16 cellular contexts compared by ENCODE assay signal in the genomic region with DNA sequence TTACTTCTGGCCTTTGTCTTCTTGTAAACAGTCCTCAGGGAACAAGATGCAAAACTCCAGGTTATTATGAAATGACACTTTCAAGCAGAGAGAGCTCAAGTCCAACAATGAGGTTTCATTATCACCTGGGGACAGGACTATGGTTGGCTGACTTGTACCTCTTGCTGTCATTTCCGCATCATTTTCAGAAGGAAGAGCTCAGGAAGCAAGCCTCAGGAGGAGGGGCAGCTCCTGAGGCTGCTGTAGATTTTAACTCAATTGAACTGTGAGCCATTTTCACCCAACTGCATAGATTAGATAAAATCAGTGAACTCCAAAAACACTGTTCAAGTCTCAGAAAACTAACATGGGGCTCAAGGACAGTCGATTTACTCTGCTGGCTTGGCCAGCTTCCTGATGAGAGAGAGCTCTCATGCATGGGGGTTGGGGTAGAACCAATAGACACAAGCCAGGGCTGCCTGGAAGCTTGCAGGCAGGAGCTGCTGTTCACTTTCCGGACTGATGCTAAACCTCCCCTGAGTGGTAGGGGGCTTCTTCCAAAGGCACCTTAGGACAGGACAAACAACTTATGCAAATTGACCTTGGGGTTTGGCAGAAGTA. TPM values are rescaled to one million over a fixed set of nuclear protein-coding genes. Genes with fewer than 3 reads are reported as not detected.
DNase-seq lines count a peak whose midpoint lies in the region; ATAC-seq, FAIRE-seq and TF ChIP-seq lines count a peak whose summit lies in the region.
"Had no signal": no experiment of that assay in that cellular context is flagged by ENCODE, and none has a peak within 500 bp of the region (broad histone marks: within the 10 kb centered on the region; RNA-seq: fewer than 3 reads in every experiment).

No MANE protein-coding gene starts in this region.

- H3K79me2 ChIP-seq in astrocyte (ENCODE audit: insufficient read depth, low read length) = no peaks in the 10 kb centered on the region

- POLR2A ChIA-PET in CD8-positive, alpha-beta T cell (lab: Charles Lee) = no interaction called here

- DNase-seq in astrocyte (ENCODE audit: low read depth) (no peak), KBM-7 (no peak), mucosa of gallbladder (ENCODE audit: low spot score) (no peak)
- DNase-seq in stimulated activated naive CD4-positive, alpha-beta T cell (lab: John Stamatoyannopoulos, UW) = no peak
- no peak for DNase-seq in CD8-positive, alpha-beta T cell
- DNase-seq: activated naive CD8-positive, alpha-beta T cell treated with anti-CD3 and anti-CD28 coated beads, Interleukin-2, amount 50 U/mL, for 24 hours; NCI-H524 treated with DMSO at 0.1 percent for 48 hours; SIG-M5; stimulated activated naive CD8-positive, alpha-beta T cell treated with anti-CD3 and anti-CD28 coated beads, Interleukin-15, Interleukin-2, amounts not matched to agents 100 U/mL and 50 U/mL, for 24 hours had no signal

- intact Hi-C loops in CD8-positive, alpha-beta T cell (cut with DNase I, micrococcal nuclease) = no loop called here

- H3K27ac Mint-ChIP-seq in astrocyte (ENCODE audit: unreplicated experiment) = no peak overlapping the region
- no peak overlapping the region for H3K27ac Mint-ChIP-seq in CD8-positive, alpha-beta T cell
- H3K27ac Mint-ChIP-seq: activated naive CD8-positive, alpha-beta T cell treated with anti-CD3 and anti-CD28 coated beads, Interleukin-2, amount 50 U/mL, for 24 hours had no signal

- no peaks in the 10 kb centered on the region for H3K36me3 ChIP-seq in astrocyte (ENCODE audit: insufficient read depth, low read length)
- no peaks in the 10 kb centered on the region for H3K36me3 ChIP-seq in CD8-positive, alpha-beta T cell (ENCODE audit: insufficient read depth, low read length)

- H3K4me3 Mint-ChIP-seq in astrocyte (ENCODE audit: unreplicated experiment) = no peak overlapping the region
- no peak overlapping the region for H3K4me3 Mint-ChIP-seq in CD8-positive, alpha-beta T cell
- H3K4me3 Mint-ChIP-seq: activated naive CD8-positive, alpha-beta T cell treated with anti-CD3 and anti-CD28 coated beads, Interleukin-2, amount 50 U/mL, for 24 hours had no signal

- no peak overlapping the region for H3K27ac ChIP-seq in astrocyte (ENCODE audit: low read depth, low read length)
- no peak overlapping the region for H3K27ac ChIP-seq in CD8-positive, alpha-beta T cell (ENCODE audit: low read depth, low read length)
- H3K27ac ChIP-seq: coronary artery had no signal

- H3K4me1 ChIP-seq in astrocyte (ENCODE audit: insufficient read depth, low read length) = no peaks in the 10 kb centered on the region
- H3K4me1 ChIP-seq in CD8-positive, alpha-beta T cell (ENCODE audit: insufficient read depth, low read length) = no peaks in the 10 kb centered on the region

- no peaks in the 10 kb centered on the region for H3K4me1 Mint-ChIP-seq in astrocyte (ENCODE audit: low read depth, unreplicated experiment)
- no peaks in the 10 kb centered on the region for H3K4me1 Mint-ChIP-seq in CD8-positive, alpha-beta T cell (ENCODE audit: low read depth)

- peak; percentile 39 for FAIRE-seq in astrocyte (lab: Jason Lieb, UNC)

- no peaks in the 10 kb centered on the region for H3K9me3 ChIP-seq in astrocyte (ENCODE audit: insufficient read depth, low read depth, low read length)
- H3K9me3 ChIP-seq in CD8-positive, alpha-beta T cell (ENCODE audit: low read length) = no peaks in the 10 kb centered on the region

- H3K9me3 Mint-ChIP-seq in astrocyte (ENCODE audit: unreplicated experiment) = no peaks in the 10 kb centered on the region
- no peaks in the 10 kb centered on the region for H3K9me3 Mint-ChIP-seq in CD8-positive, alpha-beta T cell
- H3K9me3 Mint-ChIP-seq: activated naive CD8-positive, alpha-beta T cell treated with anti-CD3 and anti-CD28 coated beads, Interleukin-2, amount 50 U/mL, for 24 hours had no signal

- no peaks in the 10 kb centered on the region for H3K27me3 ChIP-seq in astrocyte (ENCODE audit: insufficient read depth, low read length)
- H3K27me3 ChIP-seq in CD8-positive, alpha-beta T cell (ENCODE audit: insufficient read depth, low read length) = no peaks in the 10 kb centered on the region

- ATAC-seq in GM18858 (IDR thresholded peaks at IDR 0.05; ENCODE audit: unreplicated experiment) (peak; percentile 44), GM21390 (IDR thresholded peaks at IDR 0.05; ENCODE audit: unreplicated experiment) (peak; percentile 77), HG03060 (IDR thresholded peaks at IDR 0.05; ENCODE audit: low read depth, unreplicated experiment) (peak; percentile 54)
- ATAC-seq in CD8-positive, alpha-beta T cell = no peak
- ATAC-seq: activated naive CD8-positive, alpha-beta T cell treated with anti-CD3 and anti-CD28 coated beads, Interleukin-2, amount 50 U/mL, for 24 hours; stimulated activated naive CD8-positive, alpha-beta T cell treated with anti-CD3 and anti-CD28 coated beads, Interleukin-15, Interleukin-2, amounts not matched to agents 100 U/mL and 50 U/mL, for 24 hours had no signal

- no peak overlapping the region for H3K4me2 ChIP-seq in astrocyte (ENCODE audit: low read length)

- H3K36me3 Mint-ChIP-seq in astrocyte (ENCODE audit: low read depth, unreplicated experiment) = no peaks in the 10 kb centered on the region
- H3K36me3 Mint-ChIP-seq in CD8-positive, alpha-beta T cell = no peaks in the 10 kb centered on the region

- in situ Hi-C loops in KBM-7 (cut with MboI; ENCODE audit: low pct_unique_long_range_greater_than_20kb, low sequenced_read_pairs) = no loop called here

- TF ChIP-seq CTCF in astrocyte (IDR thresholded peaks at IDR 0.05; ENCODE audit: insufficient read depth, low read depth, low read length) = no peak
- no peak for TF ChIP-seq CTCF in CD8-positive, alpha-beta T cell (IDR thresholded peaks at IDR 0.05)

- H2AFZ ChIP-seq in astrocyte (ENCODE audit: low read depth, low read length) = no peak overlapping the region

- H3K27me3 Mint-ChIP-seq in astrocyte (ENCODE audit: low read depth, unreplicated experiment) = peaks cover 2% of the 10 kb centered on the region
- peaks cover 6% of the 10 kb centered on the region for H3K27me3 Mint-ChIP-seq in CD8-positive, alpha-beta T cell (ENCODE audit: low read depth)
- H3K27me3 Mint-ChIP-seq: activated naive CD8-positive, alpha-beta T cell treated with anti-CD3 and anti-CD28 coated beads, Interleukin-2, amount 50 U/mL, for 24 hours had no signal

- H3K4me3 ChIP-seq in astrocyte (ENCODE audit: insufficient read depth, low read depth, low read length) = no peak overlapping the region
- no peak overlapping the region for H3K4me3 ChIP-seq in CD8-positive, alpha-beta T cell (ENCODE audit: low read depth, low read length)
- H3K4me3 ChIP-seq: coronary artery had no signal

- no peak overlapping the region for H3K9ac ChIP-seq in astrocyte (ENCODE audit: low read length)

- no peaks in the 10 kb centered on the region for H4K20me1 ChIP-seq in astrocyte (ENCODE audit: insufficient read depth, low read length)

- CTCF ChIA-PET in CD8-positive, alpha-beta T cell (lab: Charles Lee) = no interaction called here

RNA-seq across cellular contexts. Expression of a gene that starts 23.6 kb away (rescaled TPM):
- total RNA-seq in astrocyte = 1.7 and 4.6 TPM in 2 replicates
- total RNA-seq in mucosa of gallbladder = 0.98 TPM
- total RNA-seq in CD8-positive, alpha-beta T cell = not detected
- total RNA-seq: G401, MCF 10A, pulmonary artery endothelial cell had no signal

RNA-seq across cellular contexts. Expression of a gene that starts 37.0 kb away (rescaled TPM):
- total RNA-seq in astrocyte (17.4 and 19.9 TPM in 2 replicates), mucosa of gallbladder (19.9 TPM)
- total RNA-seq in CD8-positive, alpha-beta T cell = 10 to 100 TPM; 26.4 to 30.7 TPM
